22 cellular contexts compared by ENCODE assay signal in genomic region chr2:78118037-78118436, GRCh38.
"Had no signal": no experiment of that assay in that cellular context is flagged by ENCODE, and none has a peak within 500 bp of the region (broad histone marks: within the 10 kb centered on the region; RNA-seq: fewer than 3 reads in every experiment).

No MANE protein-coding gene starts in this region.

- H3K9me3 ChIP-seq: adrenal gland, SK-N-SH had no signal

- H3K4me1 ChIP-seq: adrenal gland had no signal

- H3K27ac ChIP-seq: adrenal gland, PC-9, WERI-Rb-1 had no signal

- H3K4me2 ChIP-seq: PC-9, SK-N-SH had no signal

- H3K36me3 ChIP-seq: adrenal gland, WERI-Rb-1 had no signal

- ATAC-seq: activated CD8-positive, alpha-beta T cell treated with anti-CD3 and anti-CD28 coated beads, Interleukin-2, amount 10 ng/mL, durations not matched to agents 7 days and 5 days; Right ventricle myocardium inferior had no signal

- H3K9ac ChIP-seq: SK-N-SH had no signal

- H3K4me3 ChIP-seq: adrenal gland, K562, PC-9 had no signal

- DNase-seq: activated CD4-positive, alpha-beta T cell treated with anti-CD3 and anti-CD28 coated beads for 48 hours; activated CD4-positive, alpha-beta T cell treated with anti-CD3 and anti-CD28 coated beads, Interleukin-2, amount 50 U/mL, for 4 hours; activated CD8-positive, alpha-beta memory T cell treated with anti-CD3 and anti-CD28 coated beads, Interleukin-2, amount 50 U/mL, for 48 hours; activated CD8-positive, alpha-beta T cell treated with anti-CD3 and anti-CD28 coated beads, Interleukin-2, amount 10 ng/mL, durations not matched to agents 7 days and 5 days; activated naive CD4-positive, alpha-beta T cell treated with anti-CD3 and anti-CD28 coated beads, Interleukin-2, amount 50 U/mL, for 16 hours; activated naive CD8-positive, alpha-beta T cell treated with anti-CD3 and anti-CD28 coated beads, Interleukin-2, amount 10 ng/mL, durations not matched to agents 7 days and 5 days; activated T-cell treated with anti-CD3 and anti-CD28 coated beads, Interleukin-2, amount 50 U/mL, for 1 hour; adrenal gland; anterior cingulate cortex; caudate nucleus; Karpas-422; NCI-H1092; NCI-H1417; NCI-H2029; NCI-H2107; NCI-H510A treated with DMSO at 0.1 percent for 48 hours; PC-9; SK-N-SH; T-helper 1 cell; WERI-Rb-1 had no signal

- H2AFZ ChIP-seq: PC-9 had no signal

- H3K27me3 ChIP-seq: adrenal gland had no signal

- FAIRE-seq: K562 had no signal
